Comparison of ENCODE assay signal across 1 cellular context in the genomic region with DNA sequence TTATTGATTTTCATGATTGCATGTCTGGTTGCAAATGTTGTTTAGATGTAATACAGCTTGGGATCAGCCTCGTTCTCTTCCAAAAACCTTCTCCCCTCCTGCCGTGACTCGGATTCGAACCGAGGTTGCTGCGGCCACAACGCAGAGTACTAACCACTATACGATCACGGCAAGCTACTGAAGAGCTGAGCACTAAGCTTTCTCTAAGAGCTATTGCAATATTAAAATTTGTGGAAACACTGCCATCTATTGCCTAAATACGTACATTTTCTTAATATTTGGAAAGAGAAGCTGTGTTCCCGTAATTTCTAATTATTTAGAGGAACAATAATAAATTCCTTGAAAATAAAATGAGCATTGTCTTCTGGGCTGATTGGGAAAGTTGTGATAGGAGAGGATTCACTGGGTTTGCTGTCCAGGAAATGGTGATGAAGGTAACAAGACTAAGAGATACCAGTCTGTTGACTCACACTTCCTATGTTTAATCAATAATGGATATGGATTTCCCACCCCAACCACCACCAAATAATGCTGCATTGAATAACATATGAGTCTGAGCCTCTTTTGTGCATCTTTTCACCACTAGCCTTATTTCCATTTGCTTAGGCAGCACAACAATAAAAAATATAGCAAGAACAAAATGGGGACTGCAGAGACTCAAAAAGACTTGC.
TF ChIP-seq lines count a peak whose summit lies in the region.

No MANE protein-coding gene starts in this region.

TF ChIP-seq in HepG2, 621 proteins besides CTCF, POLR2A, EP300 and RAD21 (continued from another document):
- TF ChIP-seq BRD4 (CRISPR knock-in tag; IDR thresholded peaks at IDR 0.05) (no peak), THYN1 (CRISPR knock-in tag; IDR thresholded peaks at IDR 0.05; ENCODE audit: borderline replicate concordance, low read depth) (no peak), SKI (IDR thresholded peaks at IDR 0.05; ENCODE audit: partially characterized antibody) (no peak), KAT2B (IDR thresholded peaks at IDR 0.05; ENCODE audit: borderline replicate concordance, low read depth, low read length) (peak; percentile 57; the same call in 1 of the 2 replicates), SOX5 (CRISPR knock-in tag; IDR thresholded peaks at IDR 0.05; ENCODE audit: borderline replicate concordance) (no peak), SNAI1 (CRISPR knock-in tag; IDR thresholded peaks at IDR 0.05; ENCODE audit: borderline replicate concordance) (no peak)
- TF ChIP-seq, protein P1, sequence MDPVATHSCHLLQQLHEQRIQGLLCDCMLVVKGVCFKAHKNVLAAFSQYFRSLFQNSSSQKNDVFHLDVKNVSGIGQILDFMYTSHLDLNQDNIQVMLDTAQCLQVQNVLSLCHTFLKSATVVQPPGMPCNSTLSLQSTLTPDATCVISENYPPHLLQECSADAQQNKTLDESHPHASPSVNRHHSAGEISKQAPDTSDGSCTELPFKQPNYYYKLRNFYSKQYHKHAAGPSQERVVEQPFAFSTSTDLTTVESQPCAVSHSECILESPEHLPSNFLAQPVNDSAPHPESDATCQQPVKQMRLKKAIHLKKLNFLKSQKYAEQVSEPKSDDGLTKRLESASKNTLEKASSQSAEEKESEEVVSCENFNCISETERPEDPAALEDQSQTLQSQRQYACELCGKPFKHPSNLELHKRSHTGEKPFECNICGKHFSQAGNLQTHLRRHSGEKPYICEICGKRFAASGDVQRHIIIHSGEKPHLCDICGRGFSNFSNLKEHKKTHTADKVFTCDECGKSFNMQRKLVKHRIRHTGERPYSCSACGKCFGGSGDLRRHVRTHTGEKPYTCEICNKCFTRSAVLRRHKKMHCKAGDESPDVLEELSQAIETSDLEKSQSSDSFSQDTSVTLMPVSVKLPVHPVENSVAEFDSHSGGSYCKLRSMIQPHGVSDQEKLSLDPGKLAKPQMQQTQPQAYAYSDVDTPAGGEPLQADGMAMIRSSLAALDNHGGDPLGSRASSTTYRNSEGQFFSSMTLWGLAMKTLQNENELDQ (CRISPR knock-in tag; IDR thresholded peaks at IDR 0.05; ENCODE audit: borderline replicate concordance) = no peak
